Comparison of ENCODE assay signal across 8 cellular contexts in the genomic region with DNA sequence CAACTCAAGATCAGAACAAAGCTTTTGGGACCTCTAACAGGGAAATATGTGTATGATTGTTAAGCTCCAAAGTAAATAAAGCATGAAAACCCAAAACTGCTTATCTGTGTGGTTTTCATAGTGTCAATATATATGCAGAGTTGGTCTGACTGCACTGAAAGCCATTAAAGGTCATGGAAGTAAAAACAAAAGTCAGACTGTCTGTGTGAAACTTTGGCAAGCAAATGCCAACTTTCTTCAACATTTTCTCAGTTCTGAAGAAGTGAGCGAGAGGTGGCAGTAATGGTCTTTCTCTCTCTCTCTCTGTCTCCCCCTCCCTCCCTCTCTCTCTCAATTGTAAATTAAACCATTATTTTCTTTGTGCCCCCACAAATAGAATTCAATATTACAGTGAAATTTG.
A peak's percentile ranks its signal among the peaks of the same experiment; 100 is the strongest.
DNase-seq lines count a peak whose midpoint lies in the region; ATAC-seq and TF ChIP-seq lines count a peak whose summit lies in the region.

No MANE protein-coding gene starts in this region.

- H3K4me1 ChIP-seq in adipocyte (ENCODE audit: control insufficient read depth, insufficient read depth, low read length): peaks cover 19% of the 10 kb centered on the region

- H3K27me3 ChIP-seq in CD4-positive, alpha-beta T cell (ENCODE audit: control insufficient read depth, insufficient read depth, low read length): no peaks in the 10 kb centered on the region
- H3K27me3 ChIP-seq in adipocyte (replicated peaks; ENCODE audit: control insufficient read depth, insufficient read depth, low read length): peaks cover 30% of the 10 kb centered on the region

- H3K4me3 ChIP-seq in adipocyte (ENCODE audit: low read length): peak overlapping the region; percentile 2

- H3K9me3 ChIP-seq in CD4-positive, alpha-beta T cell (ENCODE audit: control insufficient read depth, low read length): no peaks in the 10 kb centered on the region
- H3K9me3 ChIP-seq in adipocyte (ENCODE audit: control insufficient read depth, low read length): no peaks in the 10 kb centered on the region

- DNase-seq in CD4-positive, alpha-beta T cell: no peak
- peak; percentile 4 for DNase-seq in GM19240 (ENCODE audit: insufficient read length, low spot score)
- no peak for DNase-seq in adipocyte (ENCODE audit: low read depth)
- DNase-seq in natural killer cell: no peak
- no peak for DNase-seq in SIG-M5 (lab: John Stamatoyannopoulos, UW)
- DNase-seq in kidney tubule cell (ENCODE audit: low spot score): no peak
- no peak for DNase-seq in omental fat pad (ENCODE audit: low spot score)

- intact Hi-C loops in CD4-positive, alpha-beta T cell (cut with DNase I, micrococcal nuclease): loop anchor here (1.0 to 10.0 kb wide), 7 partner anchors 41 to 222 kb away; no protein-coding TSS in a partner anchor
- intact Hi-C loops in natural killer cell (cut with micrococcal nuclease): loop anchor here (2.0 to 10.0 kb wide), 4 partner anchors 14 to 198 kb away; no protein-coding TSS in a partner anchor

- H3K9me3 Mint-ChIP-seq in CD4-positive, alpha-beta T cell: no peaks in the 10 kb centered on the region
- H3K9me3 Mint-ChIP-seq in natural killer cell: no peaks in the 10 kb centered on the region

- H3K9ac ChIP-seq in adipocyte (ENCODE audit: low read length): no peak overlapping the region

- ATAC-seq in CD4-positive, alpha-beta T cell (ENCODE audit: poor library complexity): peak; percentile 81
- ATAC-seq in HG03460 (IDR thresholded peaks at IDR 0.05; ENCODE audit: unreplicated experiment) (peak; percentile 72), natural killer cell (peak; percentile 63 to 70 (median 66)), omental fat pad (ENCODE audit: low FRiP score) (no peak)

- H3K4me1 Mint-ChIP-seq in CD4-positive, alpha-beta T cell (ENCODE audit: low read depth): peaks cover 65% of the 10 kb centered on the region
- H3K4me1 Mint-ChIP-seq in natural killer cell: peaks cover 38 to 50% of the 10 kb centered on the region in 2 donors

- no peaks in the 10 kb centered on the region for H3K27me3 Mint-ChIP-seq in CD4-positive, alpha-beta T cell
- H3K27me3 Mint-ChIP-seq in natural killer cell (ENCODE audit: low read depth in 2 of 2): no peaks in the 10 kb centered on the region

- CTCF ChIA-PET in CD4-positive, alpha-beta T cell (lab: Charles Lee): interaction anchor here (0.6 to 3.3 kb wide), 19 partner anchors 8 to 210 kb away, joined by 3 to 19 read pairs (median 5); a partner anchor contains a TSS

- no peaks in the 10 kb centered on the region for H3K36me3 ChIP-seq in adipocyte (ENCODE audit: control insufficient read depth, insufficient read depth, low read length, severe bottlenecking)

- POLR2A ChIA-PET in CD4-positive, alpha-beta T cell (lab: Charles Lee): interaction anchor here (0.7 to 5.6 kb wide), 10 partner anchors 8 to 207 kb away, joined by 3 to 53 read pairs (median 3); a partner anchor contains a TSS

- peak overlapping the region; percentile 72 for H3K27ac Mint-ChIP-seq in CD4-positive, alpha-beta T cell
- peak overlapping the region; percentile 88 to 93 for H3K27ac Mint-ChIP-seq in natural killer cell

- H3K36me3 Mint-ChIP-seq in CD4-positive, alpha-beta T cell (ENCODE audit: low read depth): no peaks in the 10 kb centered on the region
- no peaks in the 10 kb centered on the region for H3K36me3 Mint-ChIP-seq in natural killer cell

- peak; percentile 52 for TF ChIP-seq CTCF in CD4-positive, alpha-beta T cell (IDR thresholded peaks at IDR 0.05)
- TF ChIP-seq CTCF in natural killer cell (IDR thresholded peaks at IDR 0.05) (no peak), omental fat pad (IDR thresholded peaks at IDR 0.05) (no peak)

- peak overlapping the region; percentile 40 for H3K4me3 Mint-ChIP-seq in CD4-positive, alpha-beta T cell
- peak overlapping the region; percentile 80 for H3K4me3 Mint-ChIP-seq in natural killer cell

- H3K27ac ChIP-seq in CD4-positive, alpha-beta T cell (ENCODE audit: low read depth, low read length): no peak overlapping the region
